ENCODE assay signal across 8 cellular contexts in the genomic region with DNA sequence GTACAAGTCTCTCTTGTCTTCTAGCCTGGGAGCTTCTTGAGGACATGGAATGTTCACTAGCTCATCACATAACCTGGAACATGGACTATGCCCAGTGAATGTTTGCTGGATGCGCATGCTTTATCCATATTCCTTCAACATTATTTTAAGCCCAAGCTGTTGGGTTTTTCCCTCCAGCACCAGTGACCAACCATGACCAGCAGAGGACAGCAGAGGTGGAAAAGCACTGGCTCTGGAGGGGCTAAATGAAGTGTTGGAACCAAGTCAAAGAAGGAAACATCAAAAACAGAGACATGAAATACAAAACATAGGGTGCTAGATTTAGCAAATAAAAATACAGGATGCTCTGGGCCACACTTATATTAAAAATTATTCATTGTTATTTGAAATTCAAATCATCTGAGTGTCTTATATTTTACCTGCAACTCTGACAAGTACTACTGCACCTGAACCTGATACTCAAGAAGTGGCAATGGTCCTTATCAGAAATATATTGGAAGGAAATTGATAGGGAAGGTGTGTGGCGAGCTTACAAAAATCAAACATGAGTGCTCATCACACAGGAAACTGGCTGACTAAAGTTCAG. TPM values are rescaled to one million over a fixed set of nuclear protein-coding genes. Genes with fewer than 3 reads are reported as not detected.
DNase-seq lines count a peak whose midpoint lies in the region; ATAC-seq and TF ChIP-seq lines count a peak whose summit lies in the region.

No MANE protein-coding gene starts in this region.

- no peaks in the 10 kb centered on the region for H3K36me3 Mint-ChIP-seq in nephron (ENCODE audit: low read depth)

- H3K9me3 Mint-ChIP-seq in nephron = peaks cover 5% of the 10 kb centered on the region

- no peak for DNase-seq in AG09319 (ENCODE audit: extremely low read depth, low read depth)
- DNase-seq in RPMI7951 (ENCODE audit: low read depth) = peak; percentile 17
- DNase-seq in cardiac fibroblast (ENCODE audit: low read depth in 2 of 2) = peak; percentile 41 to 54
- DNase-seq in NCI-H1694 (lab: John Stamatoyannopoulos, UW) = no peak

- no peaks in the 10 kb centered on the region for H3K4me1 Mint-ChIP-seq in nephron

- no peak overlapping the region for H3K4me3 ChIP-seq in cardiac fibroblast (replicated peaks in 1 of 2; ENCODE audit: low read depth in 2 of 2, low read length in 2 of 2)

- no peak overlapping the region for H3K27ac Mint-ChIP-seq in nephron

- H3K4me3 Mint-ChIP-seq in nephron = no peak overlapping the region

- no peak for ATAC-seq in GM18909 (IDR thresholded peaks at IDR 0.05; ENCODE audit: poor library complexity, unreplicated experiment)
- no peak for ATAC-seq in GM19328 (IDR thresholded peaks at IDR 0.05; ENCODE audit: unreplicated experiment)

- TF ChIP-seq CTCF in AG09319 (IDR thresholded peaks at IDR 0.05; ENCODE audit: low read depth, low read length) (peak; percentile 60), GM12873 (IDR thresholded peaks at IDR 0.05; ENCODE audit: insufficient read depth, low read depth, low read length, missing control alignments) (peak; percentile 50), cardiac fibroblast (IDR thresholded peaks at IDR 0.05; ENCODE audit: low read depth, low read length) (peak; percentile 84), nephron (IDR thresholded peaks at IDR 0.05; ENCODE audit: unreplicated experiment in 3 of 3) (peak; percentile 49 to 54 (median 51))

- H3K27me3 Mint-ChIP-seq in nephron (ENCODE audit: low read depth) = peaks cover 4% of the 10 kb centered on the region

RNA-seq across cellular contexts. Expression of a gene that starts 23.1 kb away (rescaled TPM):
- total RNA-seq in RPMI7951 (2014; rRNA removed; shearing (Covaris generic)) = 2.4 and 2.6 TPM in 2 replicates

Comparison
In these comparisons a context has a peak if more than half of its experiments do, and no peak if none do; other contexts are left out.
1. DNase-seq: peak in RPMI7951 (single experiment) and cardiac fibroblast (2 of 2); none in AG09319 (single experiment) and NCI-H1694 (single experiment).
2. Peak in every context shown above with its lines, with median percentiles within 50 percentile points of each other: CTCF ChIP-seq.